ENCODE assay signal across 17 cellular contexts in the genomic region with DNA sequence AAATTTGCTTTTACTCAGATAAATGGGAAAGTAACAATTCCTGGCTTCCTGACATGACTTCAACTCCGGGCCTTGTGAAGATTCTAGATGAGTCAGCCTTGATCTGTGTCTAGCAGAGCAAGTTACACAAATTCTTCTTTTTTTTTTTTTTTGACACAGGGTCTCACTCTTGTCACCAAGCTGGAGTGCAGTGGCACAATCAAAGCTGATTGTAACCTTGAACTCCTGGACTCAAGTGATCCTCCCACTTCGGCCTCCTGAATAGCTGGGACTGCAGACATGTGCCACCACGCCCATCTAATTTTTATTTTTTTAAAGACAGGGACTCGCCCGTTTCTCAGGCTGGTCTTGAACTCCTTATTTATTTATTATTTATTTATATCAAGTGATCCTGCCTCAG. TPM values are rescaled to one million over a fixed set of nuclear protein-coding genes. Genes with fewer than 3 reads are reported as not detected.
DNase-seq lines count a peak whose midpoint lies in the region; ATAC-seq, FAIRE-seq and TF ChIP-seq lines count a peak whose summit lies in the region.
"Had no signal": no experiment of that assay in that cellular context is flagged by ENCODE, and none has a peak within 500 bp of the region (broad histone marks: within the 10 kb centered on the region; RNA-seq: fewer than 3 reads in every experiment).

No MANE protein-coding gene starts in this region.

- DNase-seq in EH (ENCODE audit: low read depth) = peak; percentile 73
- DNase-seq in PC-3 = peak; percentile 20
- DNase-seq in dermis blood vessel endothelial cell = peak; percentile 56
- DNase-seq in HepG2 (ENCODE audit: low spot score) = peak; percentile 99
- DNase-seq in T-helper 2 cell treated with Interferon-gamma antibody and Interleukin-4, amounts not matched to agents 5 μg/mL and 100 μg/mL, for 36 hours (ENCODE audit: low spot score) = no peak
- no peak for DNase-seq in activated T-cell treated with anti-CD3 and anti-CD28 coated beads for 4 hours
- DNase-seq in Peyer's patch = no peak
- no peak for DNase-seq in NCI-H345 treated with DMSO at 0.1 percent for 48 hours (lab: John Stamatoyannopoulos, UW; ENCODE audit: unreplicated experiment)
- DNase-seq: activated naive CD8-positive, alpha-beta T cell treated with anti-CD3 and anti-CD28 coated beads, Interleukin-2, amount 10 ng/mL, durations not matched to agents 7 days and 5 days; cortex of kidney; DMS53; mucosa of descending colon; NCI-H1436; NCI-H510A had no signal

- H3K79me2 ChIP-seq in PC-3 (ENCODE audit: low read length) (no peaks in the 10 kb centered on the region), HepG2 (ENCODE audit: insufficient read depth, low read length) (no peaks in the 10 kb centered on the region)

- H3K9ac ChIP-seq in PC-3 (ENCODE audit: low read length) = no peak overlapping the region
- peak overlapping the region; percentile 31; the same call in 1 of the 2 replicates for H3K9ac ChIP-seq in HepG2 (ENCODE audit: insufficient read depth, low read depth, low read length)

- H2AFZ ChIP-seq in PC-3 (ENCODE audit: low read length) (0 out of 2 replicates have a peak overlapping the region, but pooled peaks have one; percentile 9), HepG2 (ENCODE audit: low read length) (no peak overlapping the region)

- H3K4me3 ChIP-seq in PC-3 (ENCODE audit: low read length) (no peak overlapping the region), HepG2 (replicated peaks in 1 of 3; ENCODE audit: insufficient read depth in 1 of 3, low read depth in 2 of 3, low read length in 3 of 3) (peak overlapping the region in 2 of 3 experiments; percentile 2 to 29; a peak in 3 of 6 replicates), Peyer's patch (no peak overlapping the region)
- H3K4me3 ChIP-seq: esophagus muscularis mucosa, mucosa of descending colon, tibial nerve had no signal

- no peaks in the 10 kb centered on the region for H3F3A ChIP-seq in PC-3 (ENCODE audit: low read length, unreplicated experiment)

- H3K27ac Mint-ChIP-seq in T-helper 2 cell treated with Interferon-gamma antibody and Interleukin-4, amounts not matched to agents 5 μg/mL and 100 μg/mL, for 36 hours = no peak overlapping the region
- H3K27ac Mint-ChIP-seq: activated naive CD8-positive, alpha-beta T cell treated with anti-CD3 and anti-CD28 coated beads, Interleukin-2, amount 10 ng/mL, durations not matched to agents 7 days and 5 days; B cell had no signal

- H3K27me3 ChIP-seq in PC-3 (ENCODE audit: low read length) = no peaks in the 10 kb centered on the region
- H3K27me3 ChIP-seq in HepG2 (ENCODE audit: control insufficient read depth in 1 of 2, insufficient read depth in 2 of 2, low read length in 2 of 2) = no peaks in the 10 kb centered on the region
- no peaks in the 10 kb centered on the region for H3K27me3 ChIP-seq in Peyer's patch
- H3K27me3 ChIP-seq: esophagus muscularis mucosa, tibial nerve had no signal

- TF ChIP-seq CTCF in PC-3 (conservative IDR thresholded peaks at IDR 0.05; ENCODE audit: low read depth, low read length) (no peak), HepG2 (CRISPR knock-in tag; IDR thresholded peaks at IDR 0.05) (no peak), Peyer's patch (IDR thresholded peaks at IDR 0.05) (no peak)

- no peaks in the 10 kb centered on the region for H3K9me3 Mint-ChIP-seq in T-helper 2 cell treated with Interferon-gamma antibody and Interleukin-4, amounts not matched to agents 5 μg/mL and 100 μg/mL, for 36 hours
- H3K9me3 Mint-ChIP-seq: activated naive CD8-positive, alpha-beta T cell treated with anti-CD3 and anti-CD28 coated beads, Interleukin-2, amount 10 ng/mL, durations not matched to agents 7 days and 5 days had no signal

- no peaks in the 10 kb centered on the region for H3K36me3 Mint-ChIP-seq in T-helper 2 cell treated with Interferon-gamma antibody and Interleukin-4, amounts not matched to agents 5 μg/mL and 100 μg/mL, for 36 hours (ENCODE audit: low read depth)
- H3K36me3 Mint-ChIP-seq: activated naive CD8-positive, alpha-beta T cell treated with anti-CD3 and anti-CD28 coated beads, Interleukin-2, amount 10 ng/mL, durations not matched to agents 7 days and 5 days had no signal

- ATAC-seq in PC-3 = no peak
- ATAC-seq in HepG2 = peak; percentile 98
- ATAC-seq: mucosa of descending colon had no signal

- H3K36me3 ChIP-seq in PC-3 (ENCODE audit: low read depth, low read length) = no peaks in the 10 kb centered on the region
- H3K36me3 ChIP-seq in HepG2 (replicated peaks in 1 of 2; ENCODE audit: control insufficient read depth in 1 of 2, insufficient read depth in 2 of 2, low read length in 2 of 2) = no peaks in the 10 kb centered on the region
- H3K36me3 ChIP-seq in Peyer's patch = no peaks in the 10 kb centered on the region
- H3K36me3 ChIP-seq: esophagus muscularis mucosa, tibial nerve had no signal

- H3K4me3 Mint-ChIP-seq in T-helper 2 cell treated with Interferon-gamma antibody and Interleukin-4, amounts not matched to agents 5 μg/mL and 100 μg/mL, for 36 hours = no peak overlapping the region
- H3K4me3 Mint-ChIP-seq: activated naive CD8-positive, alpha-beta T cell treated with anti-CD3 and anti-CD28 coated beads, Interleukin-2, amount 10 ng/mL, durations not matched to agents 7 days and 5 days; B cell had no signal

- intact Hi-C loops in PC-3 (cut with micrococcal nuclease) (no loop called here), HepG2 (cut with micrococcal nuclease; ENCODE audit: unreplicated experiment) (loop anchor here (1.0 to 2.0 kb wide), 3 partner anchors 8 to 72 kb away; no protein-coding TSS in a partner anchor)

- POLR2A ChIA-PET in PC-3 (lab: Charles Lee; ENCODE audit: unreplicated experiment) = no interaction called here
- POLR2A ChIA-PET in HepG2 (lab: Yijun Ruan, JAX) = interaction anchor here (0.7 to 1.7 kb wide), 6 partner anchors 9 to 73 kb away, joined by 3 to 14 read pairs (median 4); no protein-coding TSS in a partner anchor

- TF ChIP-seq RAD21 in HepG2 (CRISPR knock-in tag; IDR thresholded peaks at IDR 0.05) = peak; percentile 25; the same call in 1 of the 2 replicates

- no TSS peak for BruUV-seq in PC-3 (replicated peaks; lab: Mats Ljungman, UMichigan)
- BruUV-seq in HepG2 (replicated peaks; lab: Mats Ljungman, UMichigan) = no TSS peak

- no peak overlapping the region for H3K27ac ChIP-seq in PC-3 (ENCODE audit: low read length)
- peak overlapping the region; percentile 63 for H3K27ac ChIP-seq in HepG2 (ENCODE audit: extremely low read length, insufficient read depth, low read length)
- H3K27ac ChIP-seq in Peyer's patch = no peak overlapping the region
- H3K27ac ChIP-seq: esophagus muscularis mucosa, tibial nerve had no signal

- H3K9me2 ChIP-seq in PC-3 (replicated peaks; ENCODE audit: low read length) = no peaks in the 10 kb centered on the region

- peaks cover 8% of the 10 kb centered on the region for H3K4me1 Mint-ChIP-seq in T-helper 2 cell treated with Interferon-gamma antibody and Interleukin-4, amounts not matched to agents 5 μg/mL and 100 μg/mL, for 36 hours (ENCODE audit: low read depth)

- H3K27me3 Mint-ChIP-seq in T-helper 2 cell treated with Interferon-gamma antibody and Interleukin-4, amounts not matched to agents 5 μg/mL and 100 μg/mL, for 36 hours (ENCODE audit: low read depth) = no peaks in the 10 kb centered on the region
- H3K27me3 Mint-ChIP-seq: B cell had no signal

- no peaks in the 10 kb centered on the region for H4K20me1 ChIP-seq in PC-3 (ENCODE audit: low read length)
- no peaks in the 10 kb centered on the region for H4K20me1 ChIP-seq in HepG2 (ENCODE audit: insufficient read depth, low read length)

- FAIRE-seq in HepG2 (lab: Jason Lieb, UNC) = peak; percentile 98

- H3K4me1 ChIP-seq in PC-3 (ENCODE audit: insufficient read depth, low read length) (peaks cover 5% of the 10 kb centered on the region), HepG2 (ENCODE audit: insufficient read depth, low read length) (peaks cover 38% of the 10 kb centered on the region), Peyer's patch (no peaks in the 10 kb centered on the region)

- in situ Hi-C loops in HepG2 (cut with HindIII; ENCODE audit: extremely low pct_ligation_motif_present, low pct_unique_long_range_greater_than_20kb) = no loop called here

- TF ChIP-seq POLR2A in HepG2 (IDR thresholded peaks at IDR 0.05; ENCODE audit: insufficient read depth in 1 of 2, low read depth in 2 of 2, low read length in 2 of 2) = no peak
- no peak for TF ChIP-seq POLR2A in Peyer's patch (IDR thresholded peaks at IDR 0.05)

- H3K4me2 ChIP-seq in PC-3 (ENCODE audit: low read length) (no peak overlapping the region), HepG2 (ENCODE audit: low read depth, low read length) (peak overlapping the region; percentile 45)

- TF ChIP-seq EP300 in HepG2 (IDR thresholded peaks at IDR 0.05; ENCODE audit: low read depth in 2 of 2, low read length in 2 of 2) (peak; percentile 64 to 93; a peak in 3 of 4 replicates), HepG2 (CRISPR knock-in tag; IDR thresholded peaks at IDR 0.05; ENCODE audit: borderline replicate concordance) (peak; percentile 77; the same call in 1 of the 2 replicates)

- H3K9me3 ChIP-seq in PC-3 (ENCODE audit: low read length) (no peaks in the 10 kb centered on the region), HepG2 (ENCODE audit: low read length) (no peaks in the 10 kb centered on the region), Peyer's patch (no peaks in the 10 kb centered on the region)
- H3K9me3 ChIP-seq: esophagus muscularis mucosa, mucosa of descending colon, tibial nerve had no signal

- 1% methylated on average over 5 of the region's 5 CpGs for whole genome bisulfite sequencing in HepG2 (ENCODE audit: low lambda C conversion rate)

- CTCF ChIA-PET in PC-3 (lab: Charles Lee) = interaction anchor here (0.7 kb wide), 1 partner anchor 96 kb away, joined by 3 read pairs; no protein-coding TSS in a partner anchor
- CTCF ChIA-PET in HepG2 (lab: Yijun Ruan, JAX; ENCODE audit: low intra/inter-chr PET ratio, low total read pairs) = no interaction called here

RNA-seq across cellular contexts. Expression of a gene that starts 7.3 kb away (rescaled TPM):
- total RNA-seq in PC-3 (2014; rRNA removed) (4.1 and 5.9 TPM in 2 replicates), dermis blood vessel endothelial cell (110 and 119 TPM in 2 replicates), HepG2 (2016; rRNA removed; fragmentation: Illumina TruSeq; extraction: Trizol) (115 and 183 TPM in 2 replicates), Peyer's patch (10 to 100 TPM; 26.1 to 45.4 (median 33.5) TPM)
- 16.6 and 18.3 TPM in 2 replicates for total RNA-seq in HepG2 (2016; cell fraction: cytosol; rRNA removed; fragmentation: Illumina TruSeq; extraction: Trizol; ENCODE audit: low read depth)
- total RNA-seq in HepG2 (2016; cell fraction: insoluble cytoplasmic fraction; rRNA removed; fragmentation: Illumina TruSeq; extraction: Trizol) = 116 and 185 TPM in 2 replicates
- total RNA-seq in HepG2 (2016; cell fraction: membrane; rRNA removed; fragmentation: Illumina TruSeq; extraction: Trizol) = 53.6 and 60.8 TPM in 2 replicates
- 89.7 and 91.5 TPM in 2 replicates for total RNA-seq in HepG2 (2016; cell fraction: nucleus; rRNA removed; fragmentation: Illumina TruSeq; extraction: Trizol)
- polyA plus RNA-seq in HepG2 (2011; rRNA removed) = 37.8 and 58.2 TPM in 2 replicates
- polyA plus RNA-seq in HepG2 (2011; cell fraction: cytosol; rRNA removed) = 24.3 and 29.8 TPM in 2 replicates
- 13.1 and 14.2 TPM in 2 replicates for polyA plus RNA-seq in HepG2 (2011; cell fraction: nucleus; rRNA removed)
- 54.6 and 95.7 TPM in 2 replicates for polyA plus RNA-seq in HepG2 (2012)
- polyA plus RNA-seq in HepG2 (2016; cell fraction: cytosol; fragmentation: Illumina TruSeq; extraction: Trizol; ENCODE audit: low read depth) = 6.1 and 6.7 TPM in 2 replicates
- 150 and 162 TPM in 2 replicates for polyA plus RNA-seq in HepG2 (2016; cell fraction: insoluble cytoplasmic fraction; fragmentation: Illumina TruSeq; extraction: Trizol; ENCODE audit: low read depth)
- polyA plus RNA-seq in HepG2 (2016; cell fraction: membrane; fragmentation: Illumina TruSeq; extraction: Trizol; ENCODE audit: low read depth) = 21.3 and 24.5 TPM in 2 replicates
- 65.9 and 66.3 TPM in 2 replicates for polyA plus RNA-seq in HepG2 (2016; cell fraction: nucleus; fragmentation: Illumina TruSeq; extraction: Trizol; ENCODE audit: insufficient read depth, low read depth)
- polyA minus RNA-seq in HepG2 (2011; rRNA and poly(A)+ RNA removed; ENCODE audit: low replicate concordance) = 8.2 and 55.6 TPM in 2 replicates
- polyA minus RNA-seq in HepG2 (2011; cell fraction: cytosol; rRNA and poly(A)+ RNA removed) = 60.4 and 69.2 TPM in 2 replicates
- 134 and 144 TPM in 2 replicates for polyA minus RNA-seq in HepG2 (2011; cell fraction: nucleus; rRNA and poly(A)+ RNA removed)

Comparison
In these comparisons a context has a peak if more than half of its experiments do, and no peak if none do; other contexts are left out.
1. DNase-seq: peak in EH (single experiment), PC-3 (single experiment), dermis blood vessel endothelial cell (single experiment) and HepG2 (single experiment); none in T-helper 2 cell treated with Interferon-gamma antibody and Interleukin-4, amounts not matched to agents 5 μg/mL and 100 μg/mL, for 36 hours (single experiment), activated T-cell treated with anti-CD3 and anti-CD28 coated beads for 4 hours (single experiment), Peyer's patch (0 of 3) and NCI-H345 treated with DMSO at 0.1 percent for 48 hours (single experiment).
2. H3K4me3 ChIP-seq: peak in HepG2 (2 of 3); none in PC-3 (single experiment) and Peyer's patch (0 of 4).